In the genomic region with DNA sequence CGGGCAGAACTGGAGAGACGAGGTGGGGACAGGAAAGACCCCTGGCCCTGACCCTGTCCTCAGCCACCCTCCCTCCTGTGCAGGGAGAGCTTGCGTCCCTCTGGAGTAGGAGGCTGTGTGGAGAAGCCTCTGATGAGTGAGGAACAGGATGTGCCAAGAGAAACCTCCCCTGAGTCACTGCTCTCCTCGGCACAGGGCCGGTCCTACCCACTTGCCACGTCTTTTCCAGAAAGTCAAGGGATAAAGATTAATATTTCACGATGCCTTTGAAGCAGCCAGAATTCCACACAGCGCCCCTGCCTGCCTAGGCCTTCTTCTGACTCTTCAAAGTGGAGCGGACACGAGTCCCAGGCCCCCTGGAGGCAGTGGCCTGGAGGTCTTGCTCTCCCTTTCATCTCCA, we compare ENCODE assay signal across 1 cellular context.
TF ChIP-seq lines count a peak whose summit lies in the region.

No MANE protein-coding gene starts in this region.

TF ChIP-seq in HepG2, 621 proteins besides CTCF, POLR2A, EP300 and RAD21 (continued from another document):
- TF ChIP-seq, protein P1, sequence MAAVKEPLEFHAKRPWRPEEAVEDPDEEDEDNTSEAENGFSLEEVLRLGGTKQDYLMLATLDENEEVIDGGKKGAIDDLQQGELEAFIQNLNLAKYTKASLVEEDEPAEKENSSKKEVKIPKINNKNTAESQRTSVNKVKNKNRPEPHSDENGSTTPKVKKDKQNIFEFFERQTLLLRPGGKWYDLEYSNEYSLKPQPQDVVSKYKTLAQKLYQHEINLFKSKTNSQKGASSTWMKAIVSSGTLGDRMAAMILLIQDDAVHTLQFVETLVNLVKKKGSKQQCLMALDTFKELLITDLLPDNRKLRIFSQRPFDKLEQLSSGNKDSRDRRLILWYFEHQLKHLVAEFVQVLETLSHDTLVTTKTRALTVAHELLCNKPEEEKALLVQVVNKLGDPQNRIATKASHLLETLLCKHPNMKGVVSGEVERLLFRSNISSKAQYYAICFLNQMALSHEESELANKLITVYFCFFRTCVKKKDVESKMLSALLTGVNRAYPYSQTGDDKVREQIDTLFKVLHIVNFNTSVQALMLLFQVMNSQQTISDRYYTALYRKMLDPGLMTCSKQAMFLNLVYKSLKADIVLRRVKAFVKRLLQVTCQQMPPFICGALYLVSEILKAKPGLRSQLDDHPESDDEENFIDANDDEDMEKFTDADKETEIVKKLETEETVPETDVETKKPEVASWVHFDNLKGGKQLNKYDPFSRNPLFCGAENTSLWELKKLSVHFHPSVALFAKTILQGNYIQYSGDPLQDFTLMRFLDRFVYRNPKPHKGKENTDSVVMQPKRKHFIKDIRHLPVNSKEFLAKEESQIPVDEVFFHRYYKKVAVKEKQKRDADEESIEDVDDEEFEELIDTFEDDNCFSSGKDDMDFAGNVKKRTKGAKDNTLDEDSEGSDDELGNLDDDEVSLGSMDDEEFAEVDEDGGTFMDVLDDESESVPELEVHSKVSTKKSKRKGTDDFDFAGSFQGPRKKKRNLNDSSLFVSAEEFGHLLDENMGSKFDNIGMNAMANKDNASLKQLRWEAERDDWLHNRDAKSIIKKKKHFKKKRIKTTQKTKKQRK (IDR thresholded peaks at IDR 0.05; ENCODE audit: low read length): no peak
TF ChIP-seq in HepG2: peak in this region for 2.
